In genomic region chr1:166391677-166392076, GRCh38 we compare ENCODE assay signal across 1 cellular context.
A peak's percentile ranks its signal among the peaks of the same experiment; 100 is the strongest.
TF ChIP-seq lines count a peak whose summit lies in the region.

No MANE protein-coding gene starts in this region.

TF ChIP-seq in HepG2, 621 proteins besides CTCF, POLR2A, EP300 and RAD21:
- no peak for TF ChIP-seq ZNF318 (CRISPR knock-in tag; IDR thresholded peaks at IDR 0.05)
- peak; percentile 78 for TF ChIP-seq ATF7 (IDR thresholded peaks at IDR 0.05)
- no peak for TF ChIP-seq ATF7 (CRISPR knock-in tag; IDR thresholded peaks at IDR 0.05)
- peak; percentile 28; the same call in 1 of the 2 replicates for TF ChIP-seq CREB1 (IDR thresholded peaks at IDR 0.05)
- no peak for TF ChIP-seq CREB1 (CRISPR knock-in tag; IDR thresholded peaks at IDR 0.05)
